17 cellular contexts compared by ENCODE assay signal in the genomic region with DNA sequence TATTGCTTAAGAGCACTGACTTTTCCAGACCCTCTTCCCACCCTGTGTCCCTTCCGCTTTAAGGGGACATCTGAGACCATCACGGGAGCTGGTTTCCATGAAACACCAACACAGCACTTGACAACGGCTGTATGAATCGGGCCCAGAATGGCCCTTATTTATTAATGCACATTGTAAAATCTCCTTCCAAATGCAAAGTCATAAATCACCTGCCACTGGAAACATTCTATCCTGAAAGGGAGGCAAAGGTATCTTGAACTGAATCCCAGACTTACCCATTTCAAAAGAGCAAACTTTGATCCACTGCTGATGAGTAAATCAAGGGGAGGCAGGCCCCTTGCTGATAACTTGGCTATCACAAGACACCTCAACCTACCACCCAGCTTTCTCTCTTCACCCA. TPM values are rescaled to one million over a fixed set of nuclear protein-coding genes. Genes with fewer than 3 reads are reported as not detected.
DNase-seq lines count a peak whose midpoint lies in the region; ATAC-seq and TF ChIP-seq lines count a peak whose summit lies in the region.
"Had no signal": no experiment of that assay in that cellular context is flagged by ENCODE, and none has a peak within 500 bp of the region (broad histone marks: within the 10 kb centered on the region; RNA-seq: fewer than 3 reads in every experiment).

No MANE protein-coding gene starts in this region.

- peak overlapping the region in 1 of 2 donors; percentile 13 for H3K9ac ChIP-seq in stomach smooth muscle (ENCODE audit: low read length in 2 of 2)

- H3K27me3 Mint-ChIP-seq in brain, result peaks cover 2% of the 10 kb centered on the region
- H3K27me3 Mint-ChIP-seq: activated CD8-positive, alpha-beta memory T cell treated with anti-CD3 and anti-CD28 coated beads, Interleukin-2, amount 10 ng/mL, durations not matched to agents 7 days and 5 days had no signal

- peaks cover 54% of the 10 kb centered on the region for H3K4me1 Mint-ChIP-seq in brain
- H3K4me1 Mint-ChIP-seq: CD4-positive, alpha-beta memory T cell had no signal

- ATAC-seq in lower lobe of right lung (no peak), HG03135 (IDR thresholded peaks at IDR 0.05; ENCODE audit: unreplicated experiment) (no peak)
- ATAC-seq: activated CD8-positive, alpha-beta memory T cell treated with anti-CD3 and anti-CD28 coated beads, Interleukin-2, amount 10 ng/mL, durations not matched to agents 7 days and 5 days; effector memory CD8-positive, alpha-beta T cell had no signal

- H3K4me3 Mint-ChIP-seq in brain, result no peak overlapping the region
- H3K4me3 Mint-ChIP-seq: activated CD8-positive, alpha-beta memory T cell treated with anti-CD3 and anti-CD28 coated beads, Interleukin-2, amount 10 ng/mL, durations not matched to agents 7 days and 5 days; CD4-positive, alpha-beta memory T cell; effector memory CD8-positive, alpha-beta T cell had no signal

- H3K4me3 ChIP-seq in lower lobe of right lung (no peak overlapping the region), stomach smooth muscle (ENCODE audit: low read length in 2 of 2) (peak overlapping the region in 1 of 2 donors; percentile 15)
- H3K4me3 ChIP-seq: ovary had no signal

- no peaks in the 10 kb centered on the region for H3K9me3 ChIP-seq in lower lobe of right lung
- no peaks in the 10 kb centered on the region for H3K9me3 ChIP-seq in stomach smooth muscle (ENCODE audit: control insufficient read depth in 2 of 2, low read length in 2 of 2)
- H3K9me3 ChIP-seq: ovary had no signal

- H3K4me1 ChIP-seq in lower lobe of right lung (peaks cover 48% of the 10 kb centered on the region), stomach smooth muscle (ENCODE audit: control insufficient read depth, insufficient read depth, low read length) (peaks cover 53% of the 10 kb centered on the region)

- H3K27me3 ChIP-seq in lower lobe of right lung (ENCODE audit: low read depth) (no peaks in the 10 kb centered on the region), stomach smooth muscle (ENCODE audit: control insufficient read depth in 1 of 2, insufficient read depth in 2 of 2, low read length in 2 of 2) (no peaks in the 10 kb centered on the region)
- H3K27me3 ChIP-seq: ovary had no signal

- no peaks in the 10 kb centered on the region for H3K9me3 Mint-ChIP-seq in brain
- H3K9me3 Mint-ChIP-seq: CD4-positive, alpha-beta memory T cell; effector memory CD8-positive, alpha-beta T cell had no signal

- H3K36me3 ChIP-seq in lower lobe of right lung (no peaks in the 10 kb centered on the region), stomach smooth muscle (ENCODE audit: control insufficient read depth in 2 of 2, insufficient read depth in 2 of 2, low read length in 2 of 2) (no peaks in the 10 kb centered on the region)
- H3K36me3 ChIP-seq: ovary had no signal

- H3K36me3 Mint-ChIP-seq in brain, result no peaks in the 10 kb centered on the region
- H3K36me3 Mint-ChIP-seq: activated CD8-positive, alpha-beta memory T cell treated with anti-CD3 and anti-CD28 coated beads, Interleukin-2, amount 10 ng/mL, durations not matched to agents 7 days and 5 days; CD4-positive, alpha-beta memory T cell had no signal

- TF ChIP-seq CTCF in brain (conservative IDR thresholded peaks at IDR 0.05) (no peak), lower lobe of right lung (IDR thresholded peaks at IDR 0.05) (no peak)

- intact Hi-C loops in lower lobe of right lung (cut with DNase I), result no loop called here

- H3K27ac ChIP-seq in lower lobe of right lung, result peak overlapping the region; percentile 58
- peak overlapping the region; percentile 80 for H3K27ac ChIP-seq in stomach smooth muscle (ENCODE audit: low read length)
- H3K27ac ChIP-seq: ovary had no signal

- peak; percentile 35 for DNase-seq in HT-29 (ENCODE audit: low spot score)
- no peak for DNase-seq in lower lobe of right lung
- DNase-seq in GM19238 (ENCODE audit: insufficient read length, low spot score), result no peak
- DNase-seq in AG20443 (ENCODE audit: low spot score), result no peak
- no peak for DNase-seq in NCI-H128 (lab: John Stamatoyannopoulos, UW; ENCODE audit: unreplicated experiment)
- DNase-seq: activated CD4-positive, CD25-positive, alpha-beta regulatory T cell treated with anti-CD3 and anti-CD28 coated beads, Interleukin-2, amount 50 U/mL, for 72 hours; activated CD8-positive, alpha-beta memory T cell treated with anti-CD3 and anti-CD28 coated beads, Interleukin-2, amount 10 ng/mL, durations not matched to agents 7 days and 5 days; activated gamma-delta T cell; CD4-positive, alpha-beta memory T cell; effector memory CD8-positive, alpha-beta T cell; NCI-H146; NCI-H446 treated with DMSO at 0.1 percent for 48 hours; ovary; SIG-M5 had no signal

- peak overlapping the region in 3 of 5 experiments; percentile 14 to 95 (median 80) for H3K27ac Mint-ChIP-seq in brain
- H3K27ac Mint-ChIP-seq: activated CD8-positive, alpha-beta memory T cell treated with anti-CD3 and anti-CD28 coated beads, Interleukin-2, amount 10 ng/mL, durations not matched to agents 7 days and 5 days; CD4-positive, alpha-beta memory T cell; effector memory CD8-positive, alpha-beta T cell had no signal

RNA-seq across cellular contexts. Expression of a gene that starts 37.4 kb away (rescaled TPM):
- 54.8 and 65.4 TPM in 2 replicates for total RNA-seq in HT-29 (2014; rRNA removed; shearing (Covaris generic))
- 37.4 TPM for polyA plus RNA-seq in brain (ENCODE audit: insufficient read depth, low read depth, low replicate concordance)
- 25.3 TPM for total RNA-seq in lower lobe of right lung
